ENCODE assay signal across 23 cellular contexts in the genomic region with DNA sequence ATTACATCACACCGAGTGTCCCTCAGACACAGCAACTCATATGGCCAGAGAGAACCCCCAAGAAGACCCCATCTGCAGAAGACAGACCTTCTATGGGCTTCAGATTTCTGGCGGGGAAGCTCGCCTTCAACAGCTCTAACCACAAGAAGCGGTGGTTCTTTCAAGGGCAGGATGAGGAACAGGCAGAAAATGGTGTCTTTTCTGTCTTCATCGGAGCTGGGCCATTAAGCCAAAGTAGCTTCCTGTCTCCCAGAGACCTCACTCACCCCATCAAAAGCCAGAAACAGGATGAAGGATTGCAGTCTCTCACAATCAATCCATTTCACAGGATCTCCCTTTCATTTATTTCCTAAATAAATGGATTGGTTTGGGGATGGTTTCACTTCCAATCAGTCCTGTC.
"Had no signal": no experiment of that assay in that cellular context is flagged by ENCODE, and none has a peak within 500 bp of the region (broad histone marks: within the 10 kb centered on the region; RNA-seq: fewer than 3 reads in every experiment).

No MANE protein-coding gene starts in this region.

- H3K27ac ChIP-seq: RWPE1 had no signal

- ATAC-seq: HepG2, K562, Panc1, PC-3 had no signal

- H3K9me3 ChIP-seq: MG63, SK-N-SH had no signal

- H3K9ac ChIP-seq: SK-N-SH had no signal

- H3K4me3 ChIP-seq: K562, MG63 had no signal

- H3K9me2 ChIP-seq: SK-N-SH had no signal

- H3K27me3 ChIP-seq: MG63 had no signal

- DNase-seq: IMR-90; MG63; NCI-H1092 treated with DMSO at 0.1 percent for 48 hours; NCI-H1436; NCI-H187; NCI-H2029; NCI-H2081 treated with DMSO at 0.1 percent for 48 hours; NCI-H2171; NCI-H226; NCI-H446; NCI-H510A; NCI-H524 treated with DMSO at 0.1 percent for 48 hours; NCI-H69; NCI-H774; NK-92 treated with Interleukin-12 subunit alpha and Interleukin-12 subunit beta, amount 100 ng/mL, for 24 hours; PC-3; SHP77; SK-N-SH; SW 1271 had no signal

- H3K36me3 ChIP-seq: MG63 had no signal

- FAIRE-seq: HepG2, K562 had no signal

- H3K4me2 ChIP-seq: SK-N-SH had no signal
